In genomic region chr17:57051886-57052342, GRCh38 we compare ENCODE assay signal across 15 cellular contexts. TPM values are rescaled to one million over a fixed set of nuclear protein-coding genes. Genes with fewer than 3 reads are reported as not detected.
DNase-seq lines count a peak whose midpoint lies in the region; ATAC-seq lines count a peak whose summit lies in the region.
"Had no signal": no experiment of that assay in that cellular context is flagged by ENCODE, and none has a peak within 500 bp of the region (broad histone marks: within the 10 kb centered on the region; RNA-seq: fewer than 3 reads in every experiment).

No MANE protein-coding gene starts in this region.

- no peaks in the 10 kb centered on the region; the same call in 1 of the 2 replicates for H3K4me1 ChIP-seq in SJCRH30

- H3K4me3 ChIP-seq in SJCRH30: no peak overlapping the region
- H3K4me3 ChIP-seq: left lung, vagina had no signal

- no peak overlapping the region for H3K27ac ChIP-seq in SJCRH30
- H3K27ac ChIP-seq: left lung, vagina had no signal

- peak; percentile 90 for DNase-seq in DMS153 treated with DMSO at 0.1 percent for 48 hours (lab: John Stamatoyannopoulos, UW; ENCODE audit: unreplicated experiment)
- peak; percentile 97 for DNase-seq in NCI-H187 treated with DMSO at 0.1 percent for 48 hours (lab: John Stamatoyannopoulos, UW)
- peak; percentile 17 to 57 for DNase-seq in SJCRH30
- peak; percentile 36 for DNase-seq in inferior parietal cortex (ENCODE audit: extremely low spot score)
- DNase-seq in SW480 (ENCODE audit: low spot score): no peak
- DNase-seq: activated CD4-positive, alpha-beta T cell treated with anti-CD3 and anti-CD28 coated beads for 4 hours; effector CD8-positive, alpha-beta T cell; EL; Kasumi-1; left lung; stimulated activated CD4-positive, alpha-beta T cell treated with anti-CD3 and anti-CD28 coated beads, Interleukin-15, amount 100 ng/mL, for 24 hours had no signal

- ATAC-seq in HG03439 (IDR thresholded peaks at IDR 0.05; ENCODE audit: unreplicated experiment) (no peak), HG02763 (IDR thresholded peaks at IDR 0.05; ENCODE audit: unreplicated experiment) (no peak), HG02678 (IDR thresholded peaks at IDR 0.05; ENCODE audit: unreplicated experiment) (no peak)
- ATAC-seq: left lung had no signal

- no peaks in the 10 kb centered on the region for H3K36me3 ChIP-seq in SJCRH30
- H3K36me3 ChIP-seq: left lung, vagina had no signal

- H3K27me3 ChIP-seq in SJCRH30: no peaks in the 10 kb centered on the region
- H3K27me3 ChIP-seq: vagina had no signal

- no peaks in the 10 kb centered on the region for H3K9me3 ChIP-seq in SJCRH30 (replicated peaks)
- H3K9me3 ChIP-seq: left lung, vagina had no signal

RNA-seq across cellular contexts. Expression of gene AKAP1, which starts 33.1 kb away (rescaled TPM):
- 20.1 and 22.2 TPM in 2 replicates for total RNA-seq in SJCRH30 (2014; rRNA removed; shearing (Covaris generic))
